Comparison of ENCODE assay signal across 23 cellular contexts in the genomic region with DNA sequence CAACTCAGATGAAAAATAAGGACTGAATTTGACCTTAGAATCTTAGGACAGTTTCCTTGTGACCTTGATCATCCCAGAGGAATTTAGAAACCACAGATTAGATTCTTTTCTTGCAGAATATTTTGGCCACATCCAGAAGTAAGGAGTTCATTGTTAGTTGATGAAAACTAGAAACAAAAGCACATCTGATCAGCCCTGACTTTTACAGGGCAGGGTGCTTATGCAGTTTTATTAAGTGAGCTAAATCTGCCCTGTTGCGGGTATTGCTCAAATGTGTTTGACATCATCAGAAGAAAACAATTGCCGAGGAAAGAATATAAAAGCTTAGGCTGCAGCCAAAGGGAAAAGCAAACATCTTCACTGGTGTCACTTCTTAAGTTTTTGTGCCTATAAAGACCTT.
A peak's percentile ranks its signal among the peaks of the same experiment; 100 is the strongest.
DNase-seq lines count a peak whose midpoint lies in the region; ATAC-seq and TF ChIP-seq lines count a peak whose summit lies in the region.
"Had no signal": no experiment of that assay in that cellular context is flagged by ENCODE, and none has a peak within 500 bp of the region (broad histone marks: within the 10 kb centered on the region; RNA-seq: fewer than 3 reads in every experiment).

No MANE protein-coding gene starts in this region.

- H3K9me3 Mint-ChIP-seq in natural killer cell: no peaks in the 10 kb centered on the region
- H3K9me3 Mint-ChIP-seq: CD14-positive monocyte had no signal

- H3K4me3 ChIP-seq in left ventricle myocardium inferior: no peak overlapping the region
- H3K4me3 ChIP-seq: Peyer's patch had no signal

- no peaks in the 10 kb centered on the region for H3K9me3 ChIP-seq in left ventricle myocardium inferior (replicated peaks)
- H3K9me3 ChIP-seq: Peyer's patch had no signal

- H3K36me3 ChIP-seq in left ventricle myocardium inferior: peaks cover 34% of the 10 kb centered on the region
- H3K36me3 ChIP-seq: Peyer's patch had no signal

- no peak overlapping the region for H3K4me3 Mint-ChIP-seq in natural killer cell
- H3K4me3 Mint-ChIP-seq: CD14-positive monocyte had no signal

- H3K27ac ChIP-seq in left ventricle myocardium inferior (replicated peaks): peak overlapping the region; percentile 56
- H3K27ac ChIP-seq: 22Rv1 had no signal

- no peaks in the 10 kb centered on the region for H3K36me3 Mint-ChIP-seq in natural killer cell
- H3K36me3 Mint-ChIP-seq: CD14-positive monocyte had no signal

- H3K27me3 Mint-ChIP-seq in natural killer cell (ENCODE audit: low read depth in 2 of 2): peaks cover 3 to 14% of the 10 kb centered on the region in 2 donors

- TF ChIP-seq CTCF in left ventricle myocardium inferior (IDR thresholded peaks at IDR 0.05; ENCODE audit: borderline replicate concordance) (no peak), natural killer cell (IDR thresholded peaks at IDR 0.05) (no peak)

- intact Hi-C loops in left ventricle myocardium inferior (cut with micrococcal nuclease): no loop called here
- intact Hi-C loops in left cardiac atrium (cut with DNase I): no loop called here
- intact Hi-C loops in natural killer cell (cut with micrococcal nuclease): no loop called here

- ATAC-seq in left cardiac atrium (no peak), GM21423 (IDR thresholded peaks at IDR 0.05; ENCODE audit: unreplicated experiment) (no peak), natural killer cell (no peak), GM18520 (IDR thresholded peaks at IDR 0.05; ENCODE audit: unreplicated experiment) (no peak)

- H3K27ac Mint-ChIP-seq in natural killer cell: no peak overlapping the region

- DNase-seq in left ventricle myocardium inferior (no peak), left cardiac atrium (no peak), SK-MEL-5 (ENCODE audit: low read depth, low spot score) (peak; percentile 96), foreskin melanocyte (peak; percentile 82), natural killer cell (no peak), kidney glomerular epithelial cell (lab: John Stamatoyannopoulos, UW) (no peak)
- DNase-seq: ACHN; DMS53; GOT3; HCEC 1CT; KG1; NCI-H1092; NCI-H1436 treated with DMSO at 0.1 percent for 48 hours; NCI-H1930; NCI-H226; NCI-H524; NCI-H774; NK-92 treated with Interleukin-12 subunit alpha and Interleukin-12 subunit beta, amount 100 ng/mL, for 24 hours; Peyer's patch had no signal

- H3K4me1 Mint-ChIP-seq in natural killer cell: no peaks in the 10 kb centered on the region
- H3K4me1 Mint-ChIP-seq: CD14-positive monocyte had no signal

- peaks cover 84% of the 10 kb centered on the region for H3K4me1 ChIP-seq in left ventricle myocardium inferior
- H3K4me1 ChIP-seq: Peyer's patch had no signal

- in situ Hi-C loops in SK-MEL-5 (cut with HindIII; ENCODE audit: low pct_unique_long_range_greater_than_20kb, low sequenced_read_pairs): no loop called here

- no peaks in the 10 kb centered on the region for H3K27me3 ChIP-seq in left ventricle myocardium inferior (ENCODE audit: low read depth)
- H3K27me3 ChIP-seq: Peyer's patch had no signal

Comparison
In these comparisons a context has a peak if more than half of its experiments do, and no peak if none do; other contexts are left out.
1. DNase-seq: peak in SK-MEL-5 (single experiment) and foreskin melanocyte (single experiment); none in left ventricle myocardium inferior (single experiment), left cardiac atrium (single experiment), natural killer cell (single experiment) and kidney glomerular epithelial cell (single experiment).